In the genomic region with DNA sequence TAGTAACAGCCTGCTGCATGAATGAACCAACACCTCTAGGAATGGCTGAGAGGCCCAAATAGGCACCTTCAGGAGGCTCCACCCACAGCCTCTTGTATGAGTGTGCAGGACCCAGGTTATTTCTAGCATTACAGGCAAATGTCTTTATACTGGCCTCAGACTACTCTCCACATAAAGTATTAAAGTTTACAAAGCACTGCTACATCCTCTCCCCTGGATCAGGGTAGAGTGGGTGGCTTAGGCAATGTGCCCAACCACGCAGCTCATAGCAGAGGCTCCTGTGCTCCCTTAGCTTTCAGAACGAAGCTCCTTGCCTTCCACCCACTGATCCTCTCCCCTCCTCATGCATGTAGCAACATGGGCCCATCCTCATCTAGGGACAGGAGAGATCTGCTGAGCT, we compare ENCODE assay signal across 12 cellular contexts. TPM values are rescaled to one million over a fixed set of nuclear protein-coding genes. Genes with fewer than 3 reads are reported as not detected.
DNase-seq lines count a peak whose midpoint lies in the region; ATAC-seq and TF ChIP-seq lines count a peak whose summit lies in the region.
"Had no signal": no experiment of that assay in that cellular context is flagged by ENCODE, and none has a peak within 500 bp of the region (broad histone marks: within the 10 kb centered on the region; RNA-seq: fewer than 3 reads in every experiment).

No MANE protein-coding gene starts in this region.

- TF ChIP-seq CTCF in RWPE1 (conservative IDR thresholded peaks at IDR 0.05; ENCODE audit: low read depth) (no peak), esophagus squamous epithelium (IDR thresholded peaks at IDR 0.05) (no peak), foreskin fibroblast (IDR thresholded peaks at IDR 0.05; ENCODE audit: low read depth, low read length) (no peak)

- no peaks in the 10 kb centered on the region for H3K27me3 ChIP-seq in esophagus squamous epithelium

- H3K36me3 Mint-ChIP-seq in T-helper 2 cell treated with Interferon-gamma antibody and Interleukin-4, amounts not matched to agents 5 μg/mL and 100 μg/mL, for 36 hours (ENCODE audit: low read depth), result peaks cover 42% of the 10 kb centered on the region

- H3K4me1 ChIP-seq in esophagus squamous epithelium, result peaks cover 18 to 83% (median 49%) of the 10 kb centered on the region in 3 donors

- no peaks in the 10 kb centered on the region for H3K9me3 ChIP-seq in esophagus squamous epithelium

- no peaks in the 10 kb centered on the region for H3K27me3 Mint-ChIP-seq in T-helper 2 cell treated with Interferon-gamma antibody and Interleukin-4, amounts not matched to agents 5 μg/mL and 100 μg/mL, for 36 hours (ENCODE audit: low read depth)
- H3K27me3 Mint-ChIP-seq: type B pancreatic cell had no signal

- no peaks in the 10 kb centered on the region for H3K9me3 Mint-ChIP-seq in T-helper 2 cell treated with Interferon-gamma antibody and Interleukin-4, amounts not matched to agents 5 μg/mL and 100 μg/mL, for 36 hours
- H3K9me3 Mint-ChIP-seq: type B pancreatic cell had no signal

- intact Hi-C loops in esophagus squamous epithelium (cut with DNase I), result no loop called here

- peaks cover 22 to 82% (median 23%) of the 10 kb centered on the region in 3 donors for H3K36me3 ChIP-seq in esophagus squamous epithelium

- no peak for TF ChIP-seq POLR2A in esophagus squamous epithelium (IDR thresholded peaks at IDR 0.05)

- CTCF ChIA-PET in RWPE1 (lab: Yijun Ruan, JAX), result no interaction called here

- H3K4me3 ChIP-seq in esophagus squamous epithelium (no peak overlapping the region), foreskin fibroblast (ENCODE audit: low read depth in 1 of 2, low read length in 2 of 2) (no peak overlapping the region)

- no peak overlapping the region for H3K4me3 Mint-ChIP-seq in T-helper 2 cell treated with Interferon-gamma antibody and Interleukin-4, amounts not matched to agents 5 μg/mL and 100 μg/mL, for 36 hours
- H3K4me3 Mint-ChIP-seq: type B pancreatic cell had no signal

- no peak for DNase-seq in T-helper 2 cell treated with Interferon-gamma antibody and Interleukin-4, amounts not matched to agents 5 μg/mL and 100 μg/mL, for 36 hours (ENCODE audit: low spot score)
- DNase-seq in T-helper 2 cell, result no peak
- DNase-seq in RWPE1 (ENCODE audit: low spot score), result no peak
- no peak for DNase-seq in esophagus squamous epithelium (lab: John Stamatoyannopoulos, UW)
- DNase-seq in renal cortical epithelial cell (ENCODE audit: low read depth), result peak; percentile 51
- DNase-seq in foreskin fibroblast, result no peak
- no peak for DNase-seq in NCI-H1092 (lab: John Stamatoyannopoulos, UW)
- DNase-seq: activated CD8-positive, alpha-beta memory T cell treated with anti-CD3 and anti-CD28 coated beads, Interleukin-2, amount 50 U/mL, for 4 hours; NCI-H2081 treated with DMSO at 0.1 percent for 48 hours had no signal

- POLR2A ChIA-PET in RWPE1 (lab: Yijun Ruan, JAX; ENCODE audit: low non-redundant PET), result interaction anchor here (0.6 kb wide), 1 partner anchor 17 kb away, joined by 3 read pairs; a partner anchor contains a TSS

- H3K27ac ChIP-seq in RWPE1 (peak overlapping the region; percentile 94), esophagus squamous epithelium (peak overlapping the region in 3 of 4 donors; percentile 77 to 88 (median 87))

- WGBS in esophagus squamous epithelium, 2 donors, result 21 to 46% methylated on average over 2 of the region's 2 CpGs

- ATAC-seq in GM21381 (IDR thresholded peaks at IDR 0.05; ENCODE audit: unreplicated experiment), result no peak
- ATAC-seq: esophagus mucosa had no signal

- peak overlapping the region; percentile 77 for H3K27ac Mint-ChIP-seq in T-helper 2 cell treated with Interferon-gamma antibody and Interleukin-4, amounts not matched to agents 5 μg/mL and 100 μg/mL, for 36 hours
- H3K27ac Mint-ChIP-seq: type B pancreatic cell had no signal

- H3K4me1 Mint-ChIP-seq in T-helper 2 cell treated with Interferon-gamma antibody and Interleukin-4, amounts not matched to agents 5 μg/mL and 100 μg/mL, for 36 hours (ENCODE audit: low read depth), result peaks cover 32% of the 10 kb centered on the region

RNA-seq across cellular contexts. Expression of a gene that starts 16.3 kb away (rescaled TPM):
- total RNA-seq in esophagus squamous epithelium (100 to 1,000 TPM in 1 of 4 donors, 10 to 100 TPM in 3; 64.0 to 140 (median 76.3) TPM), renal cortical epithelial cell (53.5 and 76.2 TPM in 2 replicates)

RNA-seq across cellular contexts. Expression of a gene that starts 16.5 kb away (rescaled TPM):
- total RNA-seq in esophagus squamous epithelium (10 to 100 TPM in 3 of 4 donors, 1 to 10 TPM in 1; 4.2 to 17.8 (median 16.3) TPM), renal cortical epithelial cell (15.4 and 17.7 TPM in 2 replicates)

RNA-seq across cellular contexts. Expression of a gene that starts 37.3 kb away (rescaled TPM):
- 10 to 100 TPM; 14.4 to 47.9 (median 30.0) TPM for total RNA-seq in esophagus squamous epithelium
- total RNA-seq in renal cortical epithelial cell, result 31.8 and 135 TPM in 2 replicates

RNA-seq across cellular contexts. Expression of a gene that starts 37.5 kb away (rescaled TPM):
- total RNA-seq in esophagus squamous epithelium (10 to 100 TPM in 3 of 4 donors, 1 to 10 TPM in 1; 6.3 to 21.5 (median 13.7) TPM), renal cortical epithelial cell (10.4 and 15.6 TPM in 2 replicates)
